ENCODE assay signal across 8 cellular contexts in the genomic region with DNA sequence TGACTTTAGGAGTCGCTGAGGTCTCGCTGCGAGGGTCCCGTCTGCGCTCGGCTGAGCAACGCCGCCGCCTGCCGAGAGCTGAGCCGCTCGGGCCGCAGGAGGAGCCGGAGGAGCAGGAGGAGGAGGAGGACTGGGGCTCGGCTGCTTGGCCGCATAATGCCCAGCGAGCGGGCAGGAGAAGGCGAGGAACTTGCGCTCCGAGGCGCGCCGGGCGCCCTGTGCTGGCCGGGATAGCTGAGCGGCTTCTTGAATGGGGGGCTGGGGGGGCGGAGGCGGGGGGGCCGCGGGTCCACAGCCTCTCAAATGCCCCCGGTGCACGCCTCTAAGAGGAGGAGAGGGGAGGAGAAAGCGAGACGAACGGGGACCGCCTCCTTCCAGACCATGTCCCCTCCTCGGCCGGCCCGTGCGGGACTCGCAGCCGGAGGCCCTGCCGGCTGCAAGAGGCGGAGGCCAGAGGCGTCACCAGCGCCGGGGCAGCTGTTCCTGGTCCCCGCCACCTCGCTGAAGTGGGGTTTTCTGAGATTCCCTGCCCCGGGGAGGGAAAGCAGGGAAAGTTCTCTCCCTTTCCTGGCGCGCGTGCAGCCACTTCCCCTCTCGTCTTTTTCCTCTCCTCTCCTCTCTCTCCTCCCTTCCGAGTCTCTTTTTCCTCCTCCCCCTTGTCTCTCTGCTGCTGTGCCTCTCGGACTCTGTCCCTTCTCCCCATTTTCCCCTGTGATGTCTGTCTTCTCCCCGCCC. TPM values are rescaled to one million over a fixed set of nuclear protein-coding genes. Genes with fewer than 3 reads are reported as not detected.
DNase-seq lines count a peak whose midpoint lies in the region; ATAC-seq and TF ChIP-seq lines count a peak whose summit lies in the region.

A gene with protein sequence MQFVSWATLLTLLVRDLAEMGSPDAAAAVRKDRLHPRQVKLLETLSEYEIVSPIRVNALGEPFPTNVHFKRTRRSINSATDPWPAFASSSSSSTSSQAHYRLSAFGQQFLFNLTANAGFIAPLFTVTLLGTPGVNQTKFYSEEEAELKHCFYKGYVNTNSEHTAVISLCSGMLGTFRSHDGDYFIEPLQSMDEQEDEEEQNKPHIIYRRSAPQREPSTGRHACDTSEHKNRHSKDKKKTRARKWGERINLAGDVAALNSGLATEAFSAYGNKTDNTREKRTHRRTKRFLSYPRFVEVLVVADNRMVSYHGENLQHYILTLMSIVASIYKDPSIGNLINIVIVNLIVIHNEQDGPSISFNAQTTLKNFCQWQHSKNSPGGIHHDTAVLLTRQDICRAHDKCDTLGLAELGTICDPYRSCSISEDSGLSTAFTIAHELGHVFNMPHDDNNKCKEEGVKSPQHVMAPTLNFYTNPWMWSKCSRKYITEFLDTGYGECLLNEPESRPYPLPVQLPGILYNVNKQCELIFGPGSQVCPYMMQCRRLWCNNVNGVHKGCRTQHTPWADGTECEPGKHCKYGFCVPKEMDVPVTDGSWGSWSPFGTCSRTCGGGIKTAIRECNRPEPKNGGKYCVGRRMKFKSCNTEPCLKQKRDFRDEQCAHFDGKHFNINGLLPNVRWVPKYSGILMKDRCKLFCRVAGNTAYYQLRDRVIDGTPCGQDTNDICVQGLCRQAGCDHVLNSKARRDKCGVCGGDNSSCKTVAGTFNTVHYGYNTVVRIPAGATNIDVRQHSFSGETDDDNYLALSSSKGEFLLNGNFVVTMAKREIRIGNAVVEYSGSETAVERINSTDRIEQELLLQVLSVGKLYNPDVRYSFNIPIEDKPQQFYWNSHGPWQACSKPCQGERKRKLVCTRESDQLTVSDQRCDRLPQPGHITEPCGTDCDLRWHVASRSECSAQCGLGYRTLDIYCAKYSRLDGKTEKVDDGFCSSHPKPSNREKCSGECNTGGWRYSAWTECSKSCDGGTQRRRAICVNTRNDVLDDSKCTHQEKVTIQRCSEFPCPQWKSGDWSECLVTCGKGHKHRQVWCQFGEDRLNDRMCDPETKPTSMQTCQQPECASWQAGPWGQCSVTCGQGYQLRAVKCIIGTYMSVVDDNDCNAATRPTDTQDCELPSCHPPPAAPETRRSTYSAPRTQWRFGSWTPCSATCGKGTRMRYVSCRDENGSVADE (N-terminal part only) (minus strand): TSS at position 220 of the 735 bp plus-strand sequence. CDS start 343 bp downstream, outside the sequence.

- no peaks in the 10 kb centered on the region for H4K20me1 ChIP-seq in MM.1S (ENCODE audit: insufficient read depth, low read length)

- no peaks in the 10 kb centered on the region for H3K36me3 Mint-ChIP-seq in activated T-helper 17 cell treated with anti-CD3 and anti-CD28 coated beads, Interleukin-2, amount 50 U/mL, for 72 hours (ENCODE audit: low read depth)

- H3K9me3 Mint-ChIP-seq in activated T-helper 17 cell treated with anti-CD3 and anti-CD28 coated beads, Interleukin-2, amount 50 U/mL, for 72 hours, result no peaks in the 10 kb centered on the region

- no peak within 1 kb of the TSS for H3K9ac ChIP-seq in MM.1S (ENCODE audit: low read length)
- H3K9ac ChIP-seq in stomach smooth muscle (ENCODE audit: low read length in 2 of 2), result peak within 1 kb of the TSS; percentile 92 to 99

- H3K27ac ChIP-seq in MM.1S (ENCODE audit: low read length) (no peak within 1 kb of the TSS), stomach smooth muscle (ENCODE audit: low read length) (peak within 1 kb of the TSS; percentile 99)

- H2AFZ ChIP-seq in MM.1S (ENCODE audit: low read length), result peak within 1 kb of the TSS; percentile 34; the same call in 1 of the 2 replicates

- H3K4me3 ChIP-seq in MM.1S (ENCODE audit: low read length), result peak within 1 kb of the TSS; percentile 39
- H3K4me3 ChIP-seq in stomach smooth muscle (ENCODE audit: low read length in 2 of 2), result peak within 1 kb of the TSS; percentile 94 to 95

- H3K79me2 ChIP-seq in MM.1S (ENCODE audit: low read length), result no peaks in the 10 kb centered on the region

- H3K9me3 ChIP-seq in MM.1S (replicated peaks; ENCODE audit: insufficient read depth, low read length) (no peaks in the 10 kb centered on the region), stomach smooth muscle (ENCODE audit: control insufficient read depth in 2 of 2, low read length in 2 of 2) (no peaks in the 10 kb centered on the region)

- peak; percentile 46 for DNase-seq in A172 (ENCODE audit: low spot score)
- DNase-seq in MM.1S, result no peak
- peak; percentile 89 for DNase-seq in ecto neural progenitor cell (ENCODE audit: low spot score)
- DNase-seq in left lobe of liver (ENCODE audit: low spot score), result peak; percentile 50
- DNase-seq in OCI-M2 (lab: John Stamatoyannopoulos, UW; ENCODE audit: unreplicated experiment), result no peak

- TF ChIP-seq CTCF in MM.1S (IDR thresholded peaks at IDR 0.05; ENCODE audit: low read length), result no peak

- H3K36me3 ChIP-seq in MM.1S (replicated peaks; ENCODE audit: insufficient read depth, low read length) (no peaks in the 10 kb centered on the region), stomach smooth muscle (ENCODE audit: control insufficient read depth in 2 of 2, insufficient read depth in 2 of 2, low read length in 2 of 2) (no peaks in the 10 kb centered on the region)

- no peak within 1 kb of the TSS for H3K27ac Mint-ChIP-seq in activated T-helper 17 cell treated with anti-CD3 and anti-CD28 coated beads, Interleukin-2, amount 50 U/mL, for 72 hours

- no peaks in the 10 kb centered on the region for H3K4me1 Mint-ChIP-seq in activated T-helper 17 cell treated with anti-CD3 and anti-CD28 coated beads, Interleukin-2, amount 50 U/mL, for 72 hours

- H3K4me3 Mint-ChIP-seq in activated T-helper 17 cell treated with anti-CD3 and anti-CD28 coated beads, Interleukin-2, amount 50 U/mL, for 72 hours, result no peak within 1 kb of the TSS

- peak; percentile 45 for ATAC-seq in left lobe of liver
- no peak for ATAC-seq in activated T-helper 17 cell treated with anti-CD3 and anti-CD28 coated beads, Interleukin-2, amount 50 U/mL, for 72 hours (replicated peaks)
- no peak for ATAC-seq in GM18502 (IDR thresholded peaks at IDR 0.05; ENCODE audit: poor library complexity, unreplicated experiment)

- no peaks in the 10 kb centered on the region for H3K9me2 ChIP-seq in MM.1S (replicated peaks; ENCODE audit: insufficient read depth, low read length)

- H3K27me3 ChIP-seq in MM.1S (replicated peaks; ENCODE audit: insufficient read depth, low read length) (0 out of 2 replicates have a peak, but pooled peaks cover 4% of the 10 kb centered on the region), stomach smooth muscle (ENCODE audit: control insufficient read depth in 1 of 2, insufficient read depth in 2 of 2, low read length in 2 of 2) (no peaks in the 10 kb centered on the region)

- H3K4me1 ChIP-seq in MM.1S (ENCODE audit: low read length) (no peaks in the 10 kb centered on the region), stomach smooth muscle (ENCODE audit: control insufficient read depth, insufficient read depth, low read length) (peaks cover 15% of the 10 kb centered on the region)

- H3K27me3 Mint-ChIP-seq in activated T-helper 17 cell treated with anti-CD3 and anti-CD28 coated beads, Interleukin-2, amount 50 U/mL, for 72 hours, result peaks cover 42% of the 10 kb centered on the region

- peak within 1 kb of the TSS; percentile 69; the same call in 1 of the 2 replicates for H3K4me2 ChIP-seq in MM.1S (ENCODE audit: low read depth, low read length)

- no peaks in the 10 kb centered on the region for H3F3A ChIP-seq in MM.1S (ENCODE audit: insufficient read depth, low read length)

RNA-seq across cellular contexts. Expression of the gene that starts here (rescaled TPM):
- total RNA-seq in A172 (2014; rRNA removed; shearing (Covaris generic)), result 0.50 and 0.90 TPM in 2 replicates
- 0.81 TPM for total RNA-seq in left lobe of liver
- total RNA-seq in activated T-helper 17 cell treated with anti-CD3 and anti-CD28 coated beads, Interleukin-2, amount 50 U/mL, for 72 hours, result not detected

Comparison
In these comparisons a context has a peak if more than half of its experiments do, and no peak if none do; other contexts are left out.
1. Peak in DNase-seq in A172; RNA of the gene not detected or under 1 TPM.
2. Peak in DNase-seq and ATAC-seq in left lobe of liver; RNA of the gene not detected or under 1 TPM.